Comparison of ENCODE assay signal across 17 cellular contexts in the genomic region with DNA sequence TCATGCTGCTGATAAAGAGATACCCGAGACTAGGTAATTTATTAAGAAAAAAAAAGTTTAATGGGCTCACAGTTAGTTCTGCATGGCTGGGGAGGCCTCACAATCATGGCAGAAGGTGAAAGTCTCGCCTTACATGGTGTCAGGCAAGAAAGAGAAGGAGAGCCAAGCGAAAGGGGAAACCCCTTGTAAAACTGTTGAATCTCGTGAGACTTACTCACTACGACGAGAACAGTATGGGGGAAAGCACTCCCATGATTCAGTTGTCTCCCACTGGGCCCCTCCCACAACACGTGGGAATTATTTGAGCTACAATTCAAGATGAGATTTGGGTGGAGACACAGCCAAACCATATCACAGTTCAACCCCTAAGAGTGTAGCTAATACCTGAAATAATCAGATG.
DNase-seq lines count a peak whose midpoint lies in the region; ATAC-seq, FAIRE-seq and TF ChIP-seq lines count a peak whose summit lies in the region.
"Had no signal": no experiment of that assay in that cellular context is flagged by ENCODE, and none has a peak within 500 bp of the region (broad histone marks: within the 10 kb centered on the region; RNA-seq: fewer than 3 reads in every experiment).

No MANE protein-coding gene starts in this region.

- H3K27me3 ChIP-seq in left ventricle myocardium inferior (ENCODE audit: low read depth) = no peaks in the 10 kb centered on the region

- no peak for TF ChIP-seq CTCF in left ventricle myocardium inferior (IDR thresholded peaks at IDR 0.05; ENCODE audit: borderline replicate concordance)

- no peaks in the 10 kb centered on the region for H3K27me3 Mint-ChIP-seq in stimulated activated naive CD8-positive, alpha-beta T cell treated with anti-CD3 and anti-CD28 coated beads, Interleukin-15, amount 100 ng/mL, for 72 hours
- H3K27me3 Mint-ChIP-seq: CD8-positive, alpha-beta memory T cell had no signal

- no peaks in the 10 kb centered on the region for H3K36me3 ChIP-seq in left ventricle myocardium inferior

- no peak overlapping the region for H3K4me3 ChIP-seq in left ventricle myocardium inferior
- H3K4me3 ChIP-seq: GM23338 had no signal

- no peaks in the 10 kb centered on the region for H3K4me1 ChIP-seq in left ventricle myocardium inferior

- peak; percentile 38 to 43 for ATAC-seq in activated CD4-positive, CD25-positive, alpha-beta regulatory T cell treated with anti-CD3 and anti-CD28 coated beads, Interleukin-2, amount 50 U/mL, for 24 hours
- ATAC-seq in stimulated activated naive CD8-positive, alpha-beta T cell treated with anti-CD3 and anti-CD28 coated beads, Interleukin-15, Interleukin-2, amounts not matched to agents 100 U/mL and 50 U/mL, for 24 hours = peak; percentile 23
- no peak for ATAC-seq in stimulated activated naive CD8-positive, alpha-beta T cell treated with anti-CD3 and anti-CD28 coated beads, Interleukin-15, amount 100 ng/mL, for 72 hours
- ATAC-seq: GM23338 had no signal

- H3K4me1 Mint-ChIP-seq in stimulated activated naive CD8-positive, alpha-beta T cell treated with anti-CD3 and anti-CD28 coated beads, Interleukin-15, amount 100 ng/mL, for 72 hours = peaks cover 72% of the 10 kb centered on the region

- no peaks in the 10 kb centered on the region for H3K9me3 Mint-ChIP-seq in stimulated activated naive CD8-positive, alpha-beta T cell treated with anti-CD3 and anti-CD28 coated beads, Interleukin-15, amount 100 ng/mL, for 72 hours
- H3K9me3 Mint-ChIP-seq: CD8-positive, alpha-beta memory T cell had no signal

- H3K9me3 ChIP-seq in left ventricle myocardium inferior (replicated peaks) = no peaks in the 10 kb centered on the region
- H3K9me3 ChIP-seq: Caco-2 had no signal

- no peak for DNase-seq in activated CD4-positive, CD25-positive, alpha-beta regulatory T cell (lab: John Stamatoyannopoulos, UW)
- no peak for DNase-seq in stimulated activated naive CD8-positive, alpha-beta T cell treated with anti-CD3 and anti-CD28 coated beads, Interleukin-15, Interleukin-2, amounts not matched to agents 100 U/mL and 50 U/mL, for 24 hours
- DNase-seq in stimulated activated naive CD8-positive, alpha-beta T cell treated with anti-CD3 and anti-CD28 coated beads, Interleukin-15, amount 100 ng/mL, for 72 hours = no peak
- peak; percentile 43 for DNase-seq in kidney tubule cell (ENCODE audit: low spot score)
- DNase-seq in urothelium cell line (ENCODE audit: low spot score) = no peak
- no peak for DNase-seq in left ventricle myocardium inferior
- DNase-seq in CD1c-positive myeloid dendritic cell (ENCODE audit: extremely low spot score) = no peak
- DNase-seq: Caco-2; CD8-positive, alpha-beta memory T cell; DMS53; GF-D8; H7 had no signal

- intact Hi-C loops in left ventricle myocardium inferior (cut with micrococcal nuclease) = no loop called here

- FAIRE-seq in urothelium cell line (lab: Jason Lieb, UNC) = peak; percentile 27
- FAIRE-seq: GM18507 had no signal

- no peak overlapping the region for H3K4me3 Mint-ChIP-seq in stimulated activated naive CD8-positive, alpha-beta T cell treated with anti-CD3 and anti-CD28 coated beads, Interleukin-15, amount 100 ng/mL, for 72 hours
- H3K4me3 Mint-ChIP-seq: CD14-positive monocyte; CD8-positive, alpha-beta memory T cell; GM23338 had no signal

- H3K27ac ChIP-seq in left ventricle myocardium inferior (replicated peaks) = no peak overlapping the region
- H3K27ac ChIP-seq: 22Rv1 had no signal

- peak overlapping the region in 1 of 2 donors; percentile 59 for H3K27ac Mint-ChIP-seq in stimulated activated naive CD8-positive, alpha-beta T cell treated with anti-CD3 and anti-CD28 coated beads, Interleukin-15, amount 100 ng/mL, for 72 hours
- H3K27ac Mint-ChIP-seq: CD14-positive monocyte, GM23338 had no signal
